ENCODE assay signal across 8 cellular contexts in genomic region chr22:43848366-43849171, GRCh38. TPM values are rescaled to one million over a fixed set of nuclear protein-coding genes. Genes with fewer than 3 reads are reported as not detected.
DNase-seq lines count a peak whose midpoint lies in the region; ATAC-seq and TF ChIP-seq lines count a peak whose summit lies in the region.

No MANE protein-coding gene starts in this region.

- H3K36me3 ChIP-seq in neural progenitor cell: no peaks in the 10 kb centered on the region
- H3K36me3 ChIP-seq in lower lobe of right lung: no peaks in the 10 kb centered on the region

- H3K27me3 ChIP-seq in neural progenitor cell (no peaks in the 10 kb centered on the region), lower lobe of right lung (ENCODE audit: low read depth) (peaks cover 29% of the 10 kb centered on the region)

- no peaks in the 10 kb centered on the region for H3F3A ChIP-seq in neural progenitor cell (ENCODE audit: low read depth)

- H3K4me2 ChIP-seq in neural progenitor cell: no peak overlapping the region

- H3K4me3 Mint-ChIP-seq in chondrocyte (ENCODE audit: unreplicated experiment) (no peak overlapping the region), neural progenitor cell (no peak overlapping the region), immature natural killer cell (no peak overlapping the region)

- no peak overlapping the region for H3K4me3 ChIP-seq in GM12864 (ENCODE audit: low read depth, low read length)
- H3K4me3 ChIP-seq in neural progenitor cell: no peak overlapping the region
- H3K4me3 ChIP-seq in lower lobe of right lung: no peak overlapping the region

- H3K4me1 Mint-ChIP-seq in chondrocyte (ENCODE audit: low read depth) (no peaks in the 10 kb centered on the region), neural progenitor cell (peaks cover 15% of the 10 kb centered on the region), immature natural killer cell (no peaks in the 10 kb centered on the region)

- no peak for ATAC-seq in lower lobe of right lung
- no peak for ATAC-seq in HG03521 (IDR thresholded peaks at IDR 0.05; ENCODE audit: unreplicated experiment)

- H3K36me3 Mint-ChIP-seq in chondrocyte (ENCODE audit: low read depth) (peaks cover 1% of the 10 kb centered on the region), neural progenitor cell (no peaks in the 10 kb centered on the region), immature natural killer cell (no peaks in the 10 kb centered on the region)

- H3K4me1 ChIP-seq in neural progenitor cell (peaks cover 6% of the 10 kb centered on the region), lower lobe of right lung (no peaks in the 10 kb centered on the region)

- no peak for DNase-seq in GM12864 (ENCODE audit: low read depth)
- peak; percentile 28 for DNase-seq in NCI-H1694 treated with DMSO at 0.1 percent for 48 hours (lab: John Stamatoyannopoulos, UW)
- peak; percentile 68 for DNase-seq in chondrocyte (ENCODE audit: low spot score)
- peak; percentile 61 for DNase-seq in neural progenitor cell (ENCODE audit: low spot score)
- DNase-seq in lower lobe of right lung: no peak
- no peak for DNase-seq in immature natural killer cell
- DNase-seq in activated CD4-positive, alpha-beta T cell treated with anti-CD3 and anti-CD28 coated beads, Interleukin-2, amount 50 U/mL, for 48 hours: no peak

- H3K27ac Mint-ChIP-seq in chondrocyte (ENCODE audit: unreplicated experiment) (no peak overlapping the region), neural progenitor cell (peak overlapping the region; percentile 50), immature natural killer cell (no peak overlapping the region)

- TF ChIP-seq CTCF in GM12864 (IDR thresholded peaks at IDR 0.05; ENCODE audit: low read depth, low read length, missing control alignments) (peak; percentile 10), chondrocyte (IDR thresholded peaks at IDR 0.05) (peak; percentile 69), neural progenitor cell (IDR thresholded peaks at IDR 0.05) (peak; percentile 55), lower lobe of right lung (IDR thresholded peaks at IDR 0.05) (no peak)

- no peak overlapping the region for H2AFZ ChIP-seq in neural progenitor cell (replicated peaks)

- H3K9me3 Mint-ChIP-seq in chondrocyte (ENCODE audit: low read depth): no peaks in the 10 kb centered on the region
- H3K9me3 Mint-ChIP-seq in neural progenitor cell: no peaks in the 10 kb centered on the region
- no peaks in the 10 kb centered on the region for H3K9me3 Mint-ChIP-seq in immature natural killer cell

- H3K9me3 ChIP-seq in neural progenitor cell (ENCODE audit: low read depth) (no peaks in the 10 kb centered on the region), lower lobe of right lung (no peaks in the 10 kb centered on the region)

- intact Hi-C loops in lower lobe of right lung (cut with DNase I): no loop called here

- H3K27ac ChIP-seq in neural progenitor cell (no peak overlapping the region), lower lobe of right lung (no peak overlapping the region)

- peaks cover 90% of the 10 kb centered on the region for H4K20me1 ChIP-seq in neural progenitor cell (ENCODE audit: low read depth)

- H3K9ac ChIP-seq in neural progenitor cell: no peak overlapping the region

- H3K27me3 Mint-ChIP-seq in chondrocyte (ENCODE audit: low read depth) (peaks cover 29% of the 10 kb centered on the region), neural progenitor cell (ENCODE audit: insufficient read depth, low read depth) (peaks cover 6% of the 10 kb centered on the region), immature natural killer cell (ENCODE audit: low read depth in 3 of 3) (peaks cover 1 to 8% (median 2%) of the 10 kb centered on the region in 3 donors)

- H3K79me2 ChIP-seq in neural progenitor cell (ENCODE audit: low read depth): peaks cover 45% of the 10 kb centered on the region

RNA-seq across cellular contexts. Expression of gene SULT4A1, which starts 13.7 kb away (rescaled TPM):
- total RNA-seq in chondrocyte: 0.68 to 3.3 TPM (median 2.9 TPM) in 3 replicates
- 14.2 and 15.7 TPM in 2 replicates for total RNA-seq in neural progenitor cell (ENCODE audit: low replicate concordance)
- not detected for total RNA-seq in lower lobe of right lung
- polyA plus RNA-seq in immature natural killer cell: not detected

RNA-seq across cellular contexts. Expression of gene EFCAB6, which starts 36.5 kb away (rescaled TPM):
- total RNA-seq in chondrocyte: 0.49 to 1.5 TPM (median 1.1 TPM) in 3 replicates
- 2.2 and 4.9 TPM in 2 replicates for total RNA-seq in neural progenitor cell (ENCODE audit: low replicate concordance)
- total RNA-seq in lower lobe of right lung: 5.8 TPM
- under 1 TPM in 2 of 3 donors, not detected in 1; 0.04 to 0.18 TPM for polyA plus RNA-seq in immature natural killer cell

RNA-seq across cellular contexts. Expression of gene PNPLA5, which starts 43.2 kb away (rescaled TPM):
- not detected in 3 replicates for total RNA-seq in chondrocyte
- 0.11 and 0.22 TPM in 2 replicates for total RNA-seq in neural progenitor cell (ENCODE audit: low replicate concordance)
- not detected for total RNA-seq in lower lobe of right lung
- polyA plus RNA-seq in immature natural killer cell: not detected

Comparison
In these comparisons a context has a peak if more than half of its experiments do, and no peak if none do; other contexts are left out.
1. DNase-seq: peak in NCI-H1694 treated with DMSO at 0.1 percent for 48 hours (single experiment), chondrocyte (single experiment) and neural progenitor cell (single experiment); none in GM12864 (single experiment), lower lobe of right lung (single experiment), immature natural killer cell (0 of 3) and activated CD4-positive, alpha-beta T cell treated with anti-CD3 and anti-CD28 coated beads, Interleukin-2, amount 50 U/mL, for 48 hours (0 of 2).